12 cellular contexts compared by ENCODE assay signal in the genomic region with DNA sequence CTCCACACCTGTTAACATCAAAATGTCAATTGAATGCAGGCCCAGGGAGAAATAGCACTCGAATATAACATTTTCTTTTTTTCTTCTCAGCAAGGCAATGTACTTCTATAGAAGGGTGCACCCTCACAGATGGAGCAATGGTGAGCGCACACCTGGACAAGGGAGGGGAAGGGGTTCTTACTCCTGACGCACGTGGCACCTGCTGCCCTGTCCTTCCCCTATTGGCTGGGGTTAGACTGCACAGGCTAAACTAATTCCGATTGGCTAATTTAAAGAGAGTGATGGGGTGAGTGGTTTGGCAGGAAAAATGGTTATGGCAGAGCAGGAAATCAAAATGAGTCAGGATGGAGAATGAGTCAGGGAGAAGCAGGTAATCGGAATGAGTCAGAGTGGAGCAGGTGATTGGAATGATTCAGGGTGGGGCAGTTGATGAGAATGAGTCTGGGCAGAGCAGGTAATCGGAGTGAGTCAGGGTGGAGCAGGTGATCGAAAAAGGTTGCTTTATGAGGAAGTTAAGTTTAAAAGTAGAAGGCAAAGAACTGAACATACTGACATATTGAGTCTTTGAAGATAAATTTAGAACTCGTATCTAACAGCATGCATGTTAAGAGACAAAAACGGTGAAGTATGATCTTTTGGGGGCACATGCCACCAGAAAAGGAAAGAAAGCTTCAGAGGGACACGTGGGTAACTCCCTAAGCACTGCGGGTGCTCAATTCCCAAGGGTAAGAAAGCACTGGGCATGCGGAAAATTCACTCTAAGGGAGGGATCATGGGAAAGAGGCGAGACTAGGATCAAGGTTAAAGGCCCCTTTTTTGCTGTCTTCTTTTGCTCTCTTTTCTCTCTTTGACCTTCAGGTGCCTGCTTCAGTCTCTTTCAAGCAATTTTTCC.
DNase-seq lines count a peak whose midpoint lies in the region; ATAC-seq and TF ChIP-seq lines count a peak whose summit lies in the region.
"Had no signal": no experiment of that assay in that cellular context is flagged by ENCODE, and none has a peak within 500 bp of the region (broad histone marks: within the 10 kb centered on the region; RNA-seq: fewer than 3 reads in every experiment).

No MANE protein-coding gene starts in this region.

- ATAC-seq in RWPE2 (ENCODE audit: low read depth) (peak; percentile 100), GM21528 (IDR thresholded peaks at IDR 0.05; ENCODE audit: low FRiP score, unreplicated experiment) (no peak)
- ATAC-seq: activated CD8-positive, alpha-beta memory T cell treated with anti-CD3 and anti-CD28 coated beads, Interleukin-2, amount 10 ng/mL, durations not matched to agents 7 days and 5 days; T-cell had no signal

- H3K4me2 ChIP-seq in hepatocyte: no peak overlapping the region

- H3K36me3 ChIP-seq in RWPE2 (ENCODE audit: low read depth): no peaks in the 10 kb centered on the region
- no peaks in the 10 kb centered on the region for H3K36me3 ChIP-seq in hepatocyte (replicated peaks; ENCODE audit: insufficient read depth, low read depth)
- no peaks in the 10 kb centered on the region for H3K36me3 ChIP-seq in suprapubic skin
- H3K36me3 ChIP-seq: vagina had no signal

- H3K27me3 ChIP-seq in RWPE2 (ENCODE audit: insufficient read depth, poor library complexity, severe bottlenecking) (no peaks in the 10 kb centered on the region), hepatocyte (no peaks in the 10 kb centered on the region), suprapubic skin (no peaks in the 10 kb centered on the region)
- H3K27me3 ChIP-seq: vagina had no signal

- H3K9me3 ChIP-seq in RWPE2 (ENCODE audit: severe bottlenecking) (peaks cover 6% of the 10 kb centered on the region), hepatocyte (ENCODE audit: low read depth) (no peaks in the 10 kb centered on the region), suprapubic skin (no peaks in the 10 kb centered on the region)
- H3K9me3 ChIP-seq: vagina had no signal

- no peaks in the 10 kb centered on the region for H3K9me2 ChIP-seq in hepatocyte (replicated peaks; ENCODE audit: insufficient read depth)

- no peak for TF ChIP-seq EP300 in suprapubic skin (IDR thresholded peaks at IDR 0.05)

- H3K79me2 ChIP-seq in hepatocyte: no peaks in the 10 kb centered on the region

- peak overlapping the region; percentile 93 for H3K27ac ChIP-seq in RWPE2 (ENCODE audit: poor library complexity, severe bottlenecking)
- peak overlapping the region; percentile 95 for H3K27ac ChIP-seq in hepatocyte
- peak overlapping the region; percentile 71 for H3K27ac ChIP-seq in suprapubic skin
- H3K27ac ChIP-seq: vagina had no signal

- no peak for TF ChIP-seq POLR2A in suprapubic skin (IDR thresholded peaks at IDR 0.05)

- H2AFZ ChIP-seq in hepatocyte: no peak overlapping the region

- DNase-seq in activated T-cell treated with anti-CD3 and anti-CD28 coated beads for 48 hours (ENCODE audit: low read depth) (peak; percentile 6), activated T-cell treated with anti-CD3 and anti-CD28 coated beads for 4 hours (no peak), RWPE2 (ENCODE audit: low spot score) (peak; percentile 88), hepatocyte (ENCODE audit: low spot score) (peak; percentile 77), suprapubic skin (ENCODE audit: low spot score in 2 of 2) (no peak), NCI-H2227 treated with DMSO at 0.1 percent for 48 hours (lab: John Stamatoyannopoulos, UW) (no peak), NCI-H128 (lab: John Stamatoyannopoulos, UW; ENCODE audit: unreplicated experiment) (no peak)
- DNase-seq: activated CD8-positive, alpha-beta memory T cell treated with anti-CD3 and anti-CD28 coated beads, Interleukin-2, amount 10 ng/mL, durations not matched to agents 7 days and 5 days; retina; T-cell had no signal

- TF ChIP-seq CTCF in RWPE2 (IDR thresholded peaks at IDR 0.05; ENCODE audit: poor library complexity, severe bottlenecking): no peak
- TF ChIP-seq CTCF in hepatocyte (IDR thresholded peaks at IDR 0.05; ENCODE audit: poor library complexity): no peak
- no peak for TF ChIP-seq CTCF in suprapubic skin (IDR thresholded peaks at IDR 0.05)

- H4K20me1 ChIP-seq in hepatocyte (ENCODE audit: insufficient read depth, poor library complexity, severe bottlenecking): no peaks in the 10 kb centered on the region

- WGBS in hepatocyte (ENCODE audit: low lambda C conversion rate, missing lambda C conversion rate): 83% methylated on average over 14 of the region's 14 CpGs
- WGBS in suprapubic skin: 61% methylated on average over 14 of the region's 14 CpGs

- H3K4me1 ChIP-seq in RWPE2 (ENCODE audit: insufficient read depth, poor library complexity, severe bottlenecking) (peaks cover 10% of the 10 kb centered on the region), hepatocyte (ENCODE audit: insufficient read depth) (peaks cover 14% of the 10 kb centered on the region), suprapubic skin (peaks cover 9% of the 10 kb centered on the region)
- H3K4me1 ChIP-seq: vagina had no signal

- H3K4me3 ChIP-seq in RWPE2 (ENCODE audit: severe bottlenecking) (no peak overlapping the region), hepatocyte (no peak overlapping the region), suprapubic skin (no peak overlapping the region)
- H3K4me3 ChIP-seq: vagina had no signal

Comparison
In these comparisons a context has a peak if more than half of its experiments do, and no peak if none do; other contexts are left out.
1. DNase-seq: peak in activated T-cell treated with anti-CD3 and anti-CD28 coated beads for 48 hours (single experiment), RWPE2 (single experiment) and hepatocyte (single experiment); none in activated T-cell treated with anti-CD3 and anti-CD28 coated beads for 4 hours (single experiment), suprapubic skin (0 of 2), NCI-H2227 treated with DMSO at 0.1 percent for 48 hours (single experiment) and NCI-H128 (single experiment).
2. Peak in every context shown above with its lines, with median percentiles within 50 percentile points of each other: H3K27ac ChIP-seq.